Comparison of ENCODE assay signal across 8 cellular contexts in genomic region chr12:109713187-109713984, GRCh38. TPM values are rescaled to one million over a fixed set of nuclear protein-coding genes. Genes with fewer than 3 reads are reported as not detected.
DNase-seq lines count a peak whose midpoint lies in the region; ATAC-seq and TF ChIP-seq lines count a peak whose summit lies in the region.

FAM222A (plus strand) TSS chr12:109713825; CDS start chr12:109744147, 30,322 bp downstream.

- H3K9me3 ChIP-seq in CD4-positive, alpha-beta T cell (ENCODE audit: control insufficient read depth, low read length), result no peaks in the 10 kb centered on the region
- H3K9me3 ChIP-seq in duodenal mucosa (ENCODE audit: control insufficient read depth in 1 of 2, low read length in 2 of 2), result no peaks in the 10 kb centered on the region

- H3K9ac ChIP-seq in duodenal mucosa (ENCODE audit: low read depth in 1 of 2, low read length in 2 of 2), result peak within 1 kb of the TSS; percentile 42 to 59

- H3K4me1 ChIP-seq in duodenal mucosa (ENCODE audit: control insufficient read depth in 1 of 2, insufficient read depth in 2 of 2, low read length in 2 of 2), result peaks cover 43 to 59% of the 10 kb centered on the region in 2 donors

- H3K4me1 Mint-ChIP-seq in CD4-positive, alpha-beta T cell (ENCODE audit: low read depth), result peaks cover 5% of the 10 kb centered on the region
- peaks cover 9% of the 10 kb centered on the region for H3K4me1 Mint-ChIP-seq in activated CD4-positive, alpha-beta memory T cell treated with anti-CD3 and anti-CD28 coated beads, Interleukin-2, amount 10 ng/mL, durations not matched to agents 7 days and 5 days

- ATAC-seq in CD4-positive, alpha-beta T cell (ENCODE audit: poor library complexity), result peak; percentile 93
- peak; percentile 90 for ATAC-seq in GM19452 (IDR thresholded peaks at IDR 0.05; ENCODE audit: unreplicated experiment)
- ATAC-seq in HG03575 (IDR thresholded peaks at IDR 0.05; ENCODE audit: extremely low read depth, insufficient number of reproducible peaks, low FRiP score, unreplicated experiment), result peak; percentile 82

- intact Hi-C loops in CD4-positive, alpha-beta T cell (cut with DNase I, micrococcal nuclease), result loop anchor here (1.0 to 10.0 kb wide), 13 partner anchors 140 to 1974 kb away; partner anchors contain the start of genes ACAD10 (in 1 of the 2), ALKBH2 (in 1 of the 2), ANAPC7 (in 1 of the 2) and ANKRD13A (in 1 of the 2)
- intact Hi-C loops in lower leg skin (cut with DNase I; ENCODE audit: low total_unique reads), result no loop called here

- TF ChIP-seq POLR2A in lower leg skin (IDR thresholded peaks at IDR 0.05), result no peak

- CTCF ChIA-PET in CD4-positive, alpha-beta T cell (lab: Charles Lee), result interaction anchor here (1.1 kb wide), 1 partner anchor 116 kb away, joined by 6 read pairs; no protein-coding TSS in a partner anchor
- CTCF ChIA-PET in activated CD4-positive, alpha-beta memory T cell treated with anti-CD3 and anti-CD28 coated beads, Interleukin-2, amount 10 ng/mL, durations not matched to agents 7 days and 5 days (lab: Charles Lee), result interaction anchor here (1.0 to 2.9 kb wide), 6 partner anchors 10 to 236 kb away, joined by 3 to 12 read pairs (median 3); partner anchors contain the start of genes KCTD10 and UBE3B

- H3K36me3 Mint-ChIP-seq in CD4-positive, alpha-beta T cell (ENCODE audit: low read depth), result no peaks in the 10 kb centered on the region
- H3K36me3 Mint-ChIP-seq in activated CD4-positive, alpha-beta memory T cell treated with anti-CD3 and anti-CD28 coated beads, Interleukin-2, amount 10 ng/mL, durations not matched to agents 7 days and 5 days (ENCODE audit: low read depth), result no peaks in the 10 kb centered on the region

- H3K4me3 ChIP-seq in duodenal mucosa (ENCODE audit: low read depth in 1 of 2, low read length in 2 of 2), result peak within 1 kb of the TSS; percentile 66 to 68
- H3K4me3 ChIP-seq in lower leg skin (ENCODE audit: low read depth, poor library complexity, severe bottlenecking), result peak within 1 kb of the TSS; percentile 39

- H3K9me3 Mint-ChIP-seq in CD4-positive, alpha-beta T cell, result no peaks in the 10 kb centered on the region
- H3K9me3 Mint-ChIP-seq in activated CD4-positive, alpha-beta memory T cell treated with anti-CD3 and anti-CD28 coated beads, Interleukin-2, amount 10 ng/mL, durations not matched to agents 7 days and 5 days, result no peaks in the 10 kb centered on the region

- H3K36me3 ChIP-seq in duodenal mucosa (ENCODE audit: control insufficient read depth in 1 of 2, insufficient read depth in 2 of 2, low read length in 2 of 2), result no peaks in the 10 kb centered on the region

- peaks cover 71% of the 10 kb centered on the region for H3K27me3 Mint-ChIP-seq in CD4-positive, alpha-beta T cell
- H3K27me3 Mint-ChIP-seq in activated CD4-positive, alpha-beta memory T cell treated with anti-CD3 and anti-CD28 coated beads, Interleukin-2, amount 10 ng/mL, durations not matched to agents 7 days and 5 days, result peaks cover 46% of the 10 kb centered on the region

- no peak within 1 kb of the TSS for H3K27ac ChIP-seq in CD4-positive, alpha-beta T cell (ENCODE audit: low read depth, low read length)
- H3K27ac ChIP-seq in duodenal mucosa (ENCODE audit: low read depth, low read length), result no peak within 1 kb of the TSS

- POLR2A ChIA-PET in CD4-positive, alpha-beta T cell (lab: Charles Lee), result interaction anchor here (1.4 kb wide), 1 partner anchor 140 kb away, joined by 10 read pairs; the partner anchor contains the start of genes MMAB and MVK
- POLR2A ChIA-PET in activated CD4-positive, alpha-beta memory T cell treated with anti-CD3 and anti-CD28 coated beads, Interleukin-2, amount 10 ng/mL, durations not matched to agents 7 days and 5 days (lab: Charles Lee), result no interaction called here

- peaks cover 39% of the 10 kb centered on the region for H3K27me3 ChIP-seq in CD4-positive, alpha-beta T cell (ENCODE audit: control insufficient read depth, insufficient read depth, low read length)
- H3K27me3 ChIP-seq in duodenal mucosa (ENCODE audit: control insufficient read depth in 1 of 2, insufficient read depth in 2 of 2, low read length in 2 of 2), result peaks cover 0 to under 1% of the 10 kb centered on the region in 2 donors

- 3 to 5% methylated on average over 14 to 52 of the region's 72 CpGs for WGBS in lower leg skin, 2 donors

- peak within 1 kb of the TSS; percentile 30 for H3K27ac Mint-ChIP-seq in CD4-positive, alpha-beta T cell
- no peak within 1 kb of the TSS for H3K27ac Mint-ChIP-seq in activated CD4-positive, alpha-beta memory T cell treated with anti-CD3 and anti-CD28 coated beads, Interleukin-2, amount 10 ng/mL, durations not matched to agents 7 days and 5 days

- peak; percentile 94 to 99 (median 97) for DNase-seq in CD4-positive, alpha-beta T cell
- peak; percentile 80 for DNase-seq in NCI-H82 treated with DMSO at 0.1 percent for 48 hours (lab: John Stamatoyannopoulos, UW; ENCODE audit: unreplicated experiment)
- DNase-seq in activated CD4-positive, alpha-beta memory T cell treated with anti-CD3 and anti-CD28 coated beads, Interleukin-2, amount 10 ng/mL, durations not matched to agents 7 days and 5 days, result peak; percentile 95
- DNase-seq in lower leg skin (ENCODE audit: low spot score in 2 of 2), result peak; percentile 94 to 99
- DNase-seq in stimulated activated CD4-positive, alpha-beta T cell treated with anti-CD3 and anti-CD28 coated beads, Interleukin-4, amount 100 ng/mL, for 4 hours, result peak; percentile 95 to 98

- peak within 1 kb of the TSS; percentile 84 for H3K4me3 Mint-ChIP-seq in CD4-positive, alpha-beta T cell
- H3K4me3 Mint-ChIP-seq in activated CD4-positive, alpha-beta memory T cell treated with anti-CD3 and anti-CD28 coated beads, Interleukin-2, amount 10 ng/mL, durations not matched to agents 7 days and 5 days, result peak within 1 kb of the TSS; percentile 64

- no peak for TF ChIP-seq CTCF in CD4-positive, alpha-beta T cell (IDR thresholded peaks at IDR 0.05)
- peak in 1 of 3 donors; percentile 14 for TF ChIP-seq CTCF in lower leg skin (IDR thresholded peaks at IDR 0.05)

RNA-seq across cellular contexts. Expression of gene FAM222A, which starts in this region (rescaled TPM):
- 1 to 10 TPM; 1.1 to 1.7 TPM for total RNA-seq in CD4-positive, alpha-beta T cell
- total RNA-seq in activated CD4-positive, alpha-beta memory T cell treated with anti-CD3 and anti-CD28 coated beads, Interleukin-2, amount 10 ng/mL, durations not matched to agents 7 days and 5 days, result under 1 TPM; 0.28 to 0.43 TPM
- 1 to 10 TPM; 4.8 to 7.2 (median 6.1) TPM for total RNA-seq in lower leg skin

Comparison
In these comparisons a context has a peak if more than half of its experiments do, and no peak if none do; other contexts are left out.
1. Peak in DNase-seq in activated CD4-positive, alpha-beta memory T cell treated with anti-CD3 and anti-CD28 coated beads, Interleukin-2, amount 10 ng/mL, durations not matched to agents 7 days and 5 days; RNA of the gene not detected or under 1 TPM.